In genomic region chr11:7495997-7496545, GRCh38 we compare ENCODE assay signal across 11 cellular contexts. TPM values are rescaled to one million over a fixed set of nuclear protein-coding genes. Genes with fewer than 3 reads are reported as not detected.
DNase-seq lines count a peak whose midpoint lies in the region; ATAC-seq and TF ChIP-seq lines count a peak whose summit lies in the region.
"Had no signal": no experiment of that assay in that cellular context is flagged by ENCODE, and none has a peak within 500 bp of the region (broad histone marks: within the 10 kb centered on the region; RNA-seq: fewer than 3 reads in every experiment).

No MANE protein-coding gene starts in this region.

- ATAC-seq in GM18873 (IDR thresholded peaks at IDR 0.05; ENCODE audit: low FRiP score, unreplicated experiment) (peak; percentile 73), GM21786 (IDR thresholded peaks at IDR 0.05; ENCODE audit: unreplicated experiment) (peak; percentile 89), memory B cell (ENCODE audit: low read depth) (peak; percentile 82)
- ATAC-seq in CD4-positive, alpha-beta T cell (ENCODE audit: poor library complexity) = no peak

- POLR2A ChIA-PET in CD4-positive, alpha-beta T cell (lab: Charles Lee) = no interaction called here

- H3K27ac ChIP-seq in CD4-positive, alpha-beta T cell (ENCODE audit: low read depth, low read length) = no peak overlapping the region
- H3K27ac ChIP-seq: WERI-Rb-1 had no signal

- peak overlapping the region; percentile 76 to 98 (median 93) for H3K27ac Mint-ChIP-seq in IgD-negative memory B cell
- peak overlapping the region; percentile 93 for H3K27ac Mint-ChIP-seq in memory B cell
- no peak overlapping the region for H3K27ac Mint-ChIP-seq in CD4-positive, alpha-beta T cell
- H3K27ac Mint-ChIP-seq: nephron progenitor cell had no signal

- TF ChIP-seq CTCF in CD4-positive, alpha-beta T cell (IDR thresholded peaks at IDR 0.05) = no peak

- H3K4me3 Mint-ChIP-seq in IgD-negative memory B cell (peak overlapping the region in 3 of 4 donors; percentile 29 to 88 (median 87)), memory B cell (peak overlapping the region; percentile 60)
- no peak overlapping the region for H3K4me3 Mint-ChIP-seq in CD4-positive, alpha-beta T cell
- H3K4me3 Mint-ChIP-seq: nephron progenitor cell had no signal

- CTCF ChIA-PET in CD4-positive, alpha-beta T cell (lab: Charles Lee) = no interaction called here

- DNase-seq in memory B cell (ENCODE audit: low spot score in 2 of 2) (peak; percentile 42 to 49), COLO829 (ENCODE audit: low spot score) (no peak), ureter (ENCODE audit: low spot score) (no peak), epidermal melanocyte (ENCODE audit: insufficient read length, low spot score) (no peak)
- no peak for DNase-seq in CD4-positive, alpha-beta T cell
- DNase-seq: H7, nephron progenitor cell, WERI-Rb-1 had no signal

- peaks cover 1% of the 10 kb centered on the region for H3K27me3 Mint-ChIP-seq in IgD-negative memory B cell
- H3K27me3 Mint-ChIP-seq in memory B cell = no peaks in the 10 kb centered on the region
- no peaks in the 10 kb centered on the region for H3K27me3 Mint-ChIP-seq in CD4-positive, alpha-beta T cell

- H3K36me3 Mint-ChIP-seq in IgD-negative memory B cell (no peaks in the 10 kb centered on the region), memory B cell (no peaks in the 10 kb centered on the region)
- no peaks in the 10 kb centered on the region for H3K36me3 Mint-ChIP-seq in CD4-positive, alpha-beta T cell (ENCODE audit: low read depth)

- H3K9me3 Mint-ChIP-seq in IgD-negative memory B cell (peaks cover 0 to 2% (median 0%) of the 10 kb centered on the region in 3 donors), memory B cell (no peaks in the 10 kb centered on the region)
- H3K9me3 Mint-ChIP-seq in CD4-positive, alpha-beta T cell = no peaks in the 10 kb centered on the region
- H3K9me3 Mint-ChIP-seq: nephron progenitor cell had no signal

- intact Hi-C loops in CD4-positive, alpha-beta T cell (cut with DNase I, micrococcal nuclease) = no loop called here

- no peaks in the 10 kb centered on the region for H3K9me3 ChIP-seq in CD4-positive, alpha-beta T cell (ENCODE audit: control insufficient read depth, low read length)

- H3K27me3 ChIP-seq in CD4-positive, alpha-beta T cell (ENCODE audit: control insufficient read depth, insufficient read depth, low read length) = no peaks in the 10 kb centered on the region

- H3K4me1 Mint-ChIP-seq in IgD-negative memory B cell (peaks cover 32 to 49% (median 33%) of the 10 kb centered on the region in 3 donors), memory B cell (peaks cover 45% of the 10 kb centered on the region)
- no peaks in the 10 kb centered on the region for H3K4me1 Mint-ChIP-seq in CD4-positive, alpha-beta T cell (ENCODE audit: low read depth)

RNA-seq across cellular contexts. Expression of gene OLFML1, which starts 10.8 kb away (rescaled TPM):
- polyA plus RNA-seq in IgD-negative memory B cell = 0.08 TPM
- not detected for total RNA-seq in CD4-positive, alpha-beta T cell
- 13.6 TPM for total RNA-seq in ureter

RNA-seq across cellular contexts. Expression of gene PPFIBP2, which starts 17.7 kb away (rescaled TPM):
- polyA plus RNA-seq in IgD-negative memory B cell = 29.1 TPM
- 10 to 100 TPM; 27.0 to 35.9 TPM for total RNA-seq in CD4-positive, alpha-beta T cell
- 415 TPM for total RNA-seq in ureter

Comparison
In these comparisons a context has a peak if more than half of its experiments do, and no peak if none do; other contexts are left out.
1. DNase-seq: peak in memory B cell (2 of 2); none in CD4-positive, alpha-beta T cell (0 of 10), COLO829 (single experiment), ureter (single experiment) and epidermal melanocyte (single experiment).
2. RNA of gene OLFML1, which starts 10.8 kb away (total RNA-seq): 13.6 TPM in ureter (single experiment); not detected in CD4-positive, alpha-beta T cell; every median in the first group is over 10 times any median in the second.
3. RNA of gene PPFIBP2, which starts 17.7 kb away (total RNA-seq): 415 TPM in ureter (single experiment); 27.0 to 35.9 TPM in CD4-positive, alpha-beta T cell; every median in the first group is over 10 times any median in the second.